In the genomic region with DNA sequence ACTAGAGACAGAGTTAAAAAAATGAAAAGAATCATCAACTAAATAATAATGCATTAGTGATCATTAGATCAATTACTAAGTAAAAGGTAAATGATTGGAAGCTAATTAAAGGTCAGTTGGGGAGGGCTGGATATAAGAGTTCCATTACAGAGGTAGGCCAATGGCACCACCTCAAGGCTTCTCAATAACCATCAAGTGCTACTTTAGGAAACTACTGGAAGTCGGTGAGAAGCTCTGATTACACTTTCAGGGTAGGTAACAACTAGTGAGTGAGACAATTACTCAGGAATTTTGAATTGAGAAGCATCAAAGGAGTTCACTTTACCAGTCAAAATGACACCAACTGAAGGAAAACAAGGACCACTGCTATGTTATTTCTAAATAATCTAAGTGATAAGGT, we compare ENCODE assay signal across 23 cellular contexts.
"Had no signal": no experiment of that assay in that cellular context is flagged by ENCODE, and none has a peak within 500 bp of the region (broad histone marks: within the 10 kb centered on the region; RNA-seq: fewer than 3 reads in every experiment).

No MANE protein-coding gene starts in this region.

- H3K27me3 Mint-ChIP-seq: activated B cell treated with CpG ODN at 0.5 μM for 24 hours, brain had no signal

- H3K27ac Mint-ChIP-seq: activated B cell treated with CpG ODN at 0.5 μM for 24 hours; activated CD4-positive, alpha-beta memory T cell treated with anti-CD3 and anti-CD28 coated beads for 36 hours; activated CD4-positive, alpha-beta T cell treated with anti-CD3 and anti-CD28 coated beads, Interleukin-2, amount 10 ng/mL, durations not matched to agents 7 days and 5 days; activated naive CD4-positive, alpha-beta T cell treated with anti-CD3 and anti-CD28 coated beads for 36 hours; activated naive CD8-positive, alpha-beta T cell; brain; T-helper 17 cell had no signal

- H3K27me3 ChIP-seq: MG63 had no signal

- ATAC-seq: activated T-cell treated with anti-CD3 and anti-CD28 coated beads, Interleukin-2, amount 50 U/mL, for 4 hours; T-helper 17 cell had no signal

- H3K36me3 Mint-ChIP-seq: activated CD4-positive, alpha-beta memory T cell treated with anti-CD3 and anti-CD28 coated beads for 36 hours; activated naive CD8-positive, alpha-beta T cell; brain had no signal

- H3K36me3 ChIP-seq: MG63 had no signal

- H3K9me3 ChIP-seq: MG63 had no signal

- DNase-seq: activated B cell treated with CpG ODN at 0.5 μM for 24 hours; activated CD4-positive, alpha-beta memory T cell treated with anti-CD3 and anti-CD28 coated beads for 36 hours; activated CD4-positive, alpha-beta T cell treated with anti-CD3 and anti-CD28 coated beads for 1 hour; activated CD4-positive, alpha-beta T cell treated with anti-CD3 and anti-CD28 coated beads, Interleukin-2, amount 10 ng/mL, durations not matched to agents 7 days and 5 days; activated CD8-positive, alpha-beta memory T cell treated with anti-CD3 and anti-CD28 coated beads for 24 hours; activated gamma-delta T cell; activated naive CD4-positive, alpha-beta T cell treated with anti-CD3 and anti-CD28 coated beads for 36 hours; activated T-cell treated with anti-CD3 and anti-CD28 coated beads, Interleukin-2, amount 50 U/mL, for 4 hours; amygdala; cerebellar nuclear complex; MG63; NCI-H1092 treated with DMSO at 0.1 percent for 48 hours; NCI-H1417 treated with DMSO at 0.1 percent for 48 hours; NCI-H1694; NCI-H2029; NCI-H2107; NCI-H510A treated with DMSO at 0.1 percent for 48 hours; SHP77 treated with DMSO at 0.1 percent for 48 hours; T-helper 17 cell; T-helper 9 cell had no signal

- H3K4me1 Mint-ChIP-seq: activated CD4-positive, alpha-beta T cell treated with anti-CD3 and anti-CD28 coated beads, Interleukin-2, amount 10 ng/mL, durations not matched to agents 7 days and 5 days; T-helper 17 cell had no signal

- H3K4me3 ChIP-seq: MG63 had no signal

- H3K9ac ChIP-seq: KMS-11 had no signal

- H3K4me3 Mint-ChIP-seq: activated B cell treated with CpG ODN at 0.5 μM for 24 hours; activated CD4-positive, alpha-beta memory T cell treated with anti-CD3 and anti-CD28 coated beads for 36 hours; activated CD4-positive, alpha-beta T cell treated with anti-CD3 and anti-CD28 coated beads, Interleukin-2, amount 10 ng/mL, durations not matched to agents 7 days and 5 days; activated naive CD4-positive, alpha-beta T cell treated with anti-CD3 and anti-CD28 coated beads for 36 hours; activated naive CD8-positive, alpha-beta T cell; activated T-cell treated with anti-CD3 and anti-CD28 coated beads, Interleukin-2, amount 50 U/mL, for 4 hours; brain; T-helper 17 cell had no signal

- H3K27ac ChIP-seq: KMS-11 had no signal

- H3K9me3 Mint-ChIP-seq: activated B cell treated with CpG ODN at 0.5 μM for 24 hours; activated CD4-positive, alpha-beta memory T cell treated with anti-CD3 and anti-CD28 coated beads for 36 hours; activated CD4-positive, alpha-beta T cell treated with anti-CD3 and anti-CD28 coated beads, Interleukin-2, amount 10 ng/mL, durations not matched to agents 7 days and 5 days; activated naive CD4-positive, alpha-beta T cell treated with anti-CD3 and anti-CD28 coated beads for 36 hours; activated T-cell treated with anti-CD3 and anti-CD28 coated beads, Interleukin-2, amount 50 U/mL, for 4 hours; brain had no signal
